8 cellular contexts compared by ENCODE assay signal in the genomic region with DNA sequence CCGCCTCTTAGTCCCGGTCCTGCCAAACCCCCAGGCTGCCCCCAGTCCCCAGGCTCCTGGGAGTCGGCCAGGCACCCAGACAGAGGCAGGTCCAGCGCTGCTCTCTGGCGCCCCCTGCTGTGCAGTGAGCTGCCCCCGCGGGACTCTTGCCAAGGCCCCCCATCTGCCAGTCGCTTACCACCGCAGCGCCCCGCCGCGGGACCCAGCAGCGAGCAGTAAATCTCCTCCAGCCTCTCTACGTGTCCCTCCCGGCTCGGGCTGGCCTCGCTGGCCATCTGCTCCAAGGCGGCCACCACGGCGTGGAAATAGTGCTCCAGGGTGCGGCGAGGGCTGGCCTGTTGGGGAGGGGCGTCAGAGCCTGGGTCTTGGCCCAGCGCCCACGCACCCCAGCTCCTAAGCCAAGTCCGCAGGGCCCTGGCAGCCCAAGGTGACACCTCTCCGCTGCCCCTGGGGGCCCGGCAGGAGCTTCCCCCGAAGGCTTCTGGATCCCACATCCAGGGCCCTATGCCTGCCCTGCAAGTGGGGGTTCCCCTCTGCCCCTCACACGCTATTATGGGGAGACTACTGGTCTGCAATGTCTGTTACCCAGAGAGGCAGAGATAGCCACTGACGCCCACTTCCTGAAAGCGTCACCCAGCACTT. TPM values are rescaled to one million over a fixed set of nuclear protein-coding genes. Genes with fewer than 3 reads are reported as not detected.
A peak's percentile ranks its signal among the peaks of the same experiment; 100 is the strongest.
DNase-seq lines count a peak whose midpoint lies in the region; ATAC-seq and TF ChIP-seq lines count a peak whose summit lies in the region.

No MANE protein-coding gene starts in this region.

- no peaks in the 10 kb centered on the region for H3K9me3 ChIP-seq in BE2C
- H3K9me3 ChIP-seq in lower lobe of right lung = no peaks in the 10 kb centered on the region

- intact Hi-C loops in lower lobe of right lung (cut with DNase I) = no loop called here

- TF ChIP-seq RAD21 in Ishikawa (IDR thresholded peaks at IDR 0.05; ENCODE audit: low read depth) = peak; percentile 48

- peak; percentile 33 for TF ChIP-seq CTCF in BE2C (IDR thresholded peaks at IDR 0.05; ENCODE audit: low read depth, low read length)
- TF ChIP-seq CTCF in lower lobe of right lung (IDR thresholded peaks at IDR 0.05) = peak; percentile 46

- no peaks in the 10 kb centered on the region for H3K27me3 ChIP-seq in BE2C
- peaks cover 40% of the 10 kb centered on the region for H3K27me3 ChIP-seq in lower lobe of right lung (ENCODE audit: low read depth)

- no peak overlapping the region for H3K27ac ChIP-seq in lower lobe of right lung

- H3K4me3 ChIP-seq in BE2C (ENCODE audit: low read depth, low read length) = no peak overlapping the region
- H3K4me3 ChIP-seq in lower lobe of right lung = no peak overlapping the region

- DNase-seq in BE2C (peak; percentile 35), lower lobe of right lung (peak; percentile 57), MV-4-11 (lab: John Stamatoyannopoulos, UW) (no peak), NCI-H2171 treated with DMSO at 0.1 percent for 48 hours (lab: John Stamatoyannopoulos, UW) (no peak)
- DNase-seq in activated T-cell treated with anti-CD3 and anti-CD28 coated beads, Interleukin-2, amount 50 U/mL, for 48 hours = peak; percentile 62 to 66

- no peak; the same call in 1 of the 2 replicates for TF ChIP-seq EP300 in Ishikawa (IDR thresholded peaks at IDR 0.05; ENCODE audit: borderline replicate concordance)

- H3K36me3 ChIP-seq in BE2C (no peaks in the 10 kb centered on the region), lower lobe of right lung (no peaks in the 10 kb centered on the region)

- H3K4me1 ChIP-seq in BE2C = no peaks in the 10 kb centered on the region
- no peaks in the 10 kb centered on the region for H3K4me1 ChIP-seq in lower lobe of right lung

- ATAC-seq in lower lobe of right lung (peak in 1 of 2 donors; percentile 33), GM18511 (IDR thresholded peaks at IDR 0.05; ENCODE audit: unreplicated experiment) (no peak), HG03378 (IDR thresholded peaks at IDR 0.05; ENCODE audit: unreplicated experiment) (no peak)

TF ChIP-seq in Ishikawa, 13 proteins besides CTCF, POLR2A, EP300 and RAD21:
- TF ChIP-seq TAF1 (IDR thresholded peaks at IDR 0.05; ENCODE audit: low read depth) = no peak
- peak; percentile 76 for TF ChIP-seq ZBTB7A (IDR thresholded peaks at IDR 0.05; ENCODE audit: low read depth)
- peak; percentile 70 for TF ChIP-seq TCF12 (IDR thresholded peaks at IDR 0.05; ENCODE audit: low read depth)
- no peak for TF ChIP-seq CEBPB (IDR thresholded peaks at IDR 0.05)
- TF ChIP-seq, protein P1, sequence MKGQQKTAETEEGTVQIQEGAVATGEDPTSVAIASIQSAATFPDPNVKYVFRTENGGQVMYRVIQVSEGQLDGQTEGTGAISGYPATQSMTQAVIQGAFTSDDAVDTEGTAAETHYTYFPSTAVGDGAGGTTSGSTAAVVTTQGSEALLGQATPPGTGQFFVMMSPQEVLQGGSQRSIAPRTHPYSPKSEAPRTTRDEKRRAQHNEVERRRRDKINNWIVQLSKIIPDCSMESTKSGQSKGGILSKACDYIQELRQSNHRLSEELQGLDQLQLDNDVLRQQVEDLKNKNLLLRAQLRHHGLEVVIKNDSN (IDR thresholded peaks at IDR 0.05) = no peak
- TF ChIP-seq NFIC (IDR thresholded peaks at IDR 0.05) = peak; percentile 95
- TF ChIP-seq TEAD4 (IDR thresholded peaks at IDR 0.05) = no peak
- TF ChIP-seq, protein P2, sequence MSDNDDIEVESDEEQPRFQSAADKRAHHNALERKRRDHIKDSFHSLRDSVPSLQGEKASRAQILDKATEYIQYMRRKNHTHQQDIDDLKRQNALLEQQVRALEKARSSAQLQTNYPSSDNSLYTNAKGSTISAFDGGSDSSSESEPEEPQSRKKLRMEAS (IDR thresholded peaks at IDR 0.05) = no peak
- no peak for TF ChIP-seq EGR1 (IDR thresholded peaks at IDR 0.05)
- TF ChIP-seq YY1 (IDR thresholded peaks at IDR 0.05; ENCODE audit: low read depth) = 0 out of 2 replicates have a peak, but pooled peaks have one; percentile 29
- no peak for TF ChIP-seq FOXM1 (IDR thresholded peaks at IDR 0.05; ENCODE audit: borderline replicate concordance, low read depth)
- TF ChIP-seq CREB1 (IDR thresholded peaks at IDR 0.05; ENCODE audit: low read depth) = no peak
- TF ChIP-seq, protein P3, sequence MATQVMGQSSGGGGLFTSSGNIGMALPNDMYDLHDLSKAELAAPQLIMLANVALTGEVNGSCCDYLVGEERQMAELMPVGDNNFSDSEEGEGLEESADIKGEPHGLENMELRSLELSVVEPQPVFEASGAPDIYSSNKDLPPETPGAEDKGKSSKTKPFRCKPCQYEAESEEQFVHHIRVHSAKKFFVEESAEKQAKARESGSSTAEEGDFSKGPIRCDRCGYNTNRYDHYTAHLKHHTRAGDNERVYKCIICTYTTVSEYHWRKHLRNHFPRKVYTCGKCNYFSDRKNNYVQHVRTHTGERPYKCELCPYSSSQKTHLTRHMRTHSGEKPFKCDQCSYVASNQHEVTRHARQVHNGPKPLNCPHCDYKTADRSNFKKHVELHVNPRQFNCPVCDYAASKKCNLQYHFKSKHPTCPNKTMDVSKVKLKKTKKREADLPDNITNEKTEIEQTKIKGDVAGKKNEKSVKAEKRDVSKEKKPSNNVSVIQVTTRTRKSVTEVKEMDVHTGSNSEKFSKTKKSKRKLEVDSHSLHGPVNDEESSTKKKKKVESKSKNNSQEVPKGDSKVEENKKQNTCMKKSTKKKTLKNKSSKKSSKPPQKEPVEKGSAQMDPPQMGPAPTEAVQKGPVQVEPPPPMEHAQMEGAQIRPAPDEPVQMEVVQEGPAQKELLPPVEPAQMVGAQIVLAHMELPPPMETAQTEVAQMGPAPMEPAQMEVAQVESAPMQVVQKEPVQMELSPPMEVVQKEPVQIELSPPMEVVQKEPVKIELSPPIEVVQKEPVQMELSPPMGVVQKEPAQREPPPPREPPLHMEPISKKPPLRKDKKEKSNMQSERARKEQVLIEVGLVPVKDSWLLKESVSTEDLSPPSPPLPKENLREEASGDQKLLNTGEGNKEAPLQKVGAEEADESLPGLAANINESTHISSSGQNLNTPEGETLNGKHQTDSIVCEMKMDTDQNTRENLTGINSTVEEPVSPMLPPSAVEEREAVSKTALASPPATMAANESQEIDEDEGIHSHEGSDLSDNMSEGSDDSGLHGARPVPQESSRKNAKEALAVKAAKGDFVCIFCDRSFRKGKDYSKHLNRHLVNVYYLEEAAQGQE (IDR thresholded peaks at IDR 0.05; ENCODE audit: low read depth) = no peak

RNA-seq across cellular contexts. Expression of a gene that starts 33.7 kb away (rescaled TPM):
- not detected for polyA plus RNA-seq in BE2C (2012; ENCODE audit: insufficient read depth, insufficient read length, low read depth)
- 0.95 TPM for total RNA-seq in lower lobe of right lung

RNA-seq across cellular contexts. Expression of a gene that starts 34.6 kb away (rescaled TPM):
- not detected for polyA plus RNA-seq in BE2C (2012; ENCODE audit: insufficient read depth, insufficient read length, low read depth)
- 2.5 TPM for total RNA-seq in lower lobe of right lung

Comparison
In these comparisons a context has a peak if more than half of its experiments do, and no peak if none do; other contexts are left out.
1. DNase-seq: peak in BE2C (single experiment), activated T-cell treated with anti-CD3 and anti-CD28 coated beads, Interleukin-2, amount 50 U/mL, for 48 hours (2 of 2) and lower lobe of right lung (single experiment); none in MV-4-11 (single experiment) and NCI-H2171 treated with DMSO at 0.1 percent for 48 hours (single experiment).